Comparison of ENCODE assay signal across 8 cellular contexts in the genomic region with DNA sequence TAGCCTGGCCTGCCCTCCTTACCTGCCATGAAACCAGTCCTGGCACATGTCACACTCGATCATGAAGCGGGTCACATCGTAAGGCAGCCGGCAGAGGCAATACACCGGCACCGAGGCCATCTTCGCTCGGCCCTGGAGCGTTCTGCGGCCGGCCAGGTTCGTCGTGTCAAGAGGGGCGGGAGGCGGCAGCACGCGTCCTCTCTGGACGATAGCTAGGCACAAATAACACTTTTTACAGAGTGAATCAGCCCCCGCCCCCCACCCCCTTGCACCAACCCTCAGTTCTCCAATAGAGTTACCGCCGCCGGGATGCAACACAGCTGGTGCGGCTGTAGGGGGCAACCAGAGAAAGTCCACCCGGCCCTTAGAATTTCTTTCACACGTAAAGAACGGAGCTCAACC. TPM values are rescaled to one million over a fixed set of nuclear protein-coding genes. Genes with fewer than 3 reads are reported as not detected.
DNase-seq lines count a peak whose midpoint lies in the region; ATAC-seq and TF ChIP-seq lines count a peak whose summit lies in the region.

No MANE protein-coding gene starts in this region.

- in situ Hi-C loops in brain microvascular endothelial cell (cut with HindIII; ENCODE audit: low pct_ligation_motif_present, low sequenced_read_pairs) = no loop called here

- H3K4me3 ChIP-seq in MG63 (peak overlapping the region; percentile 82), brain microvascular endothelial cell (ENCODE audit: low read depth, low read length) (peak overlapping the region; percentile 71)

- DNase-seq in Daoy (ENCODE audit: low read depth) (peak; percentile 47), MG63 (peak; percentile 55), T-helper 22 cell (ENCODE audit: low read depth) (peak; percentile 2), brain microvascular endothelial cell (peak; percentile 50), inferior parietal cortex (ENCODE audit: extremely low spot score) (peak; percentile 3)
- peak; percentile 18 for DNase-seq in stimulated activated CD4-positive, alpha-beta T cell treated with anti-CD3 and anti-CD28 coated beads, Interleukin-12 subunit alpha, Interleukin-12 subunit beta, amount 100 ng/mL, for 4 hours

- no peak overlapping the region for H3K27ac ChIP-seq in brain microvascular endothelial cell

- no peak for ATAC-seq in GM18502 (IDR thresholded peaks at IDR 0.05; ENCODE audit: poor library complexity, unreplicated experiment)
- no peak for ATAC-seq in HG02588 (IDR thresholded peaks at IDR 0.05; ENCODE audit: unreplicated experiment)

- H3K27me3 ChIP-seq in MG63 (no peaks in the 10 kb centered on the region), brain microvascular endothelial cell (replicated peaks) (no peaks in the 10 kb centered on the region)

- H3K36me3 ChIP-seq in MG63 (peaks cover 3% of the 10 kb centered on the region), brain microvascular endothelial cell (replicated peaks) (peaks cover 3% of the 10 kb centered on the region)

- no peaks in the 10 kb centered on the region for H3K9me3 ChIP-seq in MG63

- TF ChIP-seq CTCF in brain microvascular endothelial cell (IDR thresholded peaks at IDR 0.05; ENCODE audit: low read depth, low read length, missing control alignments) = peak; percentile 56

RNA-seq across cellular contexts. Expression of gene PHF8, which starts 1.7 kb away (rescaled TPM):
- 13.8 and 24.9 TPM in 2 replicates for total RNA-seq in Daoy (2014; rRNA removed; shearing (Covaris generic))
- total RNA-seq in MG63 (2014; rRNA removed; shearing (Covaris generic); ENCODE audit: low replicate concordance) = 4.0 and 6.7 TPM in 2 replicates

Comparison
In these comparisons a context has a peak if more than half of its experiments do, and no peak if none do; other contexts are left out.
1. DNase-seq: peak in every context shown above with its lines; median percentile 55 in MG63; 50 in brain microvascular endothelial cell; 47 in Daoy; 18 in stimulated activated CD4-positive, alpha-beta T cell treated with anti-CD3 and anti-CD28 coated beads, Interleukin-12 subunit alpha, Interleukin-12 subunit beta, amount 100 ng/mL, for 4 hours; 3 in inferior parietal cortex; 2 in T-helper 22 cell.